In genomic region chr1:225886159-225887029, GRCh38 we compare ENCODE assay signal across 26 cellular contexts. TPM values are rescaled to one million over a fixed set of nuclear protein-coding genes. Genes with fewer than 3 reads are reported as not detected.
A peak's percentile ranks its signal among the peaks of the same experiment; 100 is the strongest.
DNase-seq lines count a peak whose midpoint lies in the region; ATAC-seq and TF ChIP-seq lines count a peak whose summit lies in the region.
"Had no signal": no experiment of that assay in that cellular context is flagged by ENCODE, and none has a peak within 500 bp of the region (broad histone marks: within the 10 kb centered on the region; RNA-seq: fewer than 3 reads in every experiment).

No MANE protein-coding gene starts in this region.

- H2BK15ac ChIP-seq in neuronal stem cell (ENCODE audit: low read length), result no peak overlapping the region

- H2BK12ac ChIP-seq in neuronal stem cell (ENCODE audit: low read length), result no peak overlapping the region

- DNase-seq in EH (ENCODE audit: low read depth) (peak; percentile 18), HuH-7 (ENCODE audit: low spot score) (peak; percentile 71), glutamatergic neuron (no peak), neuronal stem cell (ENCODE audit: low spot score) (no peak), NCI-H2107 treated with DMSO at 0.1 percent for 48 hours (lab: John Stamatoyannopoulos, UW; ENCODE audit: unreplicated experiment) (no peak), RWPE1 (ENCODE audit: low spot score) (no peak)
- DNase-seq: activated CD4-positive, CD25-positive, alpha-beta regulatory T cell treated with anti-CD3 and anti-CD28 coated beads, Interleukin-2, amount 50 U/mL, for 72 hours; activated CD8-positive, alpha-beta T cell treated with anti-CD3 and anti-CD28 coated beads, Interleukin-2, amount 10 ng/mL, durations not matched to agents 7 days and 5 days; activated gamma-delta T cell treated with Interleukin-2 at 50 U/mL for 16 hours; DMS 273 treated with DMSO at 0.1 percent for 48 hours; GF-D8; heart left ventricle; left lung; NCI-H1694; OCI-M1 had no signal

- TF ChIP-seq CTCF in glutamatergic neuron (IDR thresholded peaks at IDR 0.05; ENCODE audit: partially characterized antibody, unreplicated experiment) (no peak), RWPE1 (conservative IDR thresholded peaks at IDR 0.05; ENCODE audit: low read depth) (no peak)

- H2AFZ ChIP-seq in neuronal stem cell (ENCODE audit: low read length), result no peak overlapping the region
- H2AFZ ChIP-seq: neural progenitor cell had no signal

- POLR2A ChIA-PET in RWPE1 (lab: Yijun Ruan, JAX; ENCODE audit: low non-redundant PET), result interaction anchor here (0.5 kb wide), 1 partner anchor 106 kb away, joined by 5 read pairs; no protein-coding TSS in a partner anchor

- H3K4ac ChIP-seq in neuronal stem cell (ENCODE audit: low read length), result no peak overlapping the region

- ATAC-seq in HG02642 (IDR thresholded peaks at IDR 0.05; ENCODE audit: poor library complexity, unreplicated experiment) (no peak), GM21619 (IDR thresholded peaks at IDR 0.05; ENCODE audit: unreplicated experiment) (no peak)
- ATAC-seq: activated CD8-positive, alpha-beta T cell treated with anti-CD3 and anti-CD28 coated beads, Interleukin-2, amount 10 ng/mL, durations not matched to agents 7 days and 5 days; heart left ventricle; K562; left lung; psoas muscle; stimulated activated memory B cell treated with anti-CD40 and anti-IgM and Interleukin-4, amounts not matched to agents 10 μg/mL and 1 μg/mL and 100 μg/mL, for 72 hours had no signal

- H3K4me2 ChIP-seq in neuronal stem cell (ENCODE audit: insufficient read depth, low read length, poor library complexity, severe bottlenecking), result no peak overlapping the region

- no peaks in the 10 kb centered on the region for H3K36me3 Mint-ChIP-seq in glutamatergic neuron (ENCODE audit: unreplicated experiment)
- H3K36me3 Mint-ChIP-seq: CD14-positive monocyte; neural progenitor cell; stimulated activated memory B cell treated with anti-CD40 and anti-IgM and Interleukin-4, amounts not matched to agents 10 μg/mL and 1 μg/mL and 100 μg/mL, for 72 hours had no signal

- H4K91ac ChIP-seq in neuronal stem cell (ENCODE audit: low read depth, low read length, poor library complexity), result no peak overlapping the region

- no peak overlapping the region for H2BK5ac ChIP-seq in neuronal stem cell (ENCODE audit: low read length)

- no CpG with 5 or more reads among the region's 19 CpGs for WGBS in neuronal stem cell (ENCODE audit: extremely low coverage in 2 of 2, insufficient read length in 2 of 2, insufficient replicate concordance in 1 of 2), 2 donors

- no peak overlapping the region for H3K4me3 ChIP-seq in neuronal stem cell (ENCODE audit: low read length in 2 of 2)
- H3K4me3 ChIP-seq: cardiac muscle cell, heart left ventricle, K562, left lung, psoas muscle, skin epidermis had no signal

- H3K4me1 Mint-ChIP-seq in glutamatergic neuron (ENCODE audit: low read depth, unreplicated experiment), result peaks cover 15% of the 10 kb centered on the region

- H3K27me3 ChIP-seq in neuronal stem cell (ENCODE audit: control insufficient read depth in 3 of 3, insufficient read depth in 3 of 3, low read depth in 1 of 3, low read length in 3 of 3), result peaks cover 0 to 31% (median 2%) of the 10 kb centered on the region in 3 experiments
- H3K27me3 ChIP-seq: cardiac muscle cell had no signal

- no peak overlapping the region for H4K8ac ChIP-seq in neuronal stem cell (ENCODE audit: low read depth, low read length)

- peaks cover 5 to 14% of the 10 kb centered on the region in 2 donors for H3K4me1 ChIP-seq in neuronal stem cell (ENCODE audit: control insufficient read depth in 2 of 2, insufficient read depth in 1 of 2, low read depth in 1 of 2, low read length in 2 of 2)

- no peak overlapping the region for H3K14ac ChIP-seq in neuronal stem cell (ENCODE audit: low read length)

- peak overlapping the region; percentile 12 for H3K27ac Mint-ChIP-seq in glutamatergic neuron (ENCODE audit: unreplicated experiment)
- H3K27ac Mint-ChIP-seq: activated CD8-positive, alpha-beta T cell treated with anti-CD3 and anti-CD28 coated beads, Interleukin-2, amount 10 ng/mL, durations not matched to agents 7 days and 5 days; dendritic cell treated with granulocyte-macrophage colony-stimulating factor and Interleukin-4, amounts not matched to agents 40 ng/mL and 50 ng/mL, for 4 days; neural progenitor cell; stimulated activated memory B cell treated with anti-CD40 and anti-IgM and Interleukin-4, amounts not matched to agents 10 μg/mL and 1 μg/mL and 100 μg/mL, for 72 hours had no signal

- no peaks in the 10 kb centered on the region for H3K9me3 ChIP-seq in neuronal stem cell (replicated peaks in 1 of 2; ENCODE audit: control insufficient read depth in 2 of 2, insufficient read depth in 1 of 2, low read depth in 1 of 2, low read length in 2 of 2)
- H3K9me3 ChIP-seq: heart left ventricle, left lung, psoas muscle had no signal

- H3K79me1 ChIP-seq in neuronal stem cell (ENCODE audit: low read depth, low read length), result no peaks in the 10 kb centered on the region

- H2AK5ac ChIP-seq in neuronal stem cell (ENCODE audit: low read depth, low read length), result no peak overlapping the region

- H3K23ac ChIP-seq in neuronal stem cell (ENCODE audit: low read depth, low read length, poor library complexity), result peak overlapping the region; percentile 99

- no peak overlapping the region for H3K18ac ChIP-seq in neuronal stem cell (ENCODE audit: low read length)

- H3K4me3 Mint-ChIP-seq in glutamatergic neuron (ENCODE audit: unreplicated experiment), result no peak overlapping the region
- H3K4me3 Mint-ChIP-seq: activated CD8-positive, alpha-beta T cell treated with anti-CD3 and anti-CD28 coated beads, Interleukin-2, amount 10 ng/mL, durations not matched to agents 7 days and 5 days; dendritic cell treated with granulocyte-macrophage colony-stimulating factor and Interleukin-4, amounts not matched to agents 40 ng/mL and 50 ng/mL, for 4 days; neural progenitor cell; stimulated activated memory B cell treated with anti-CD40 and anti-IgM and Interleukin-4, amounts not matched to agents 10 μg/mL and 1 μg/mL and 100 μg/mL, for 72 hours had no signal

- no peak overlapping the region for H2BK120ac ChIP-seq in neuronal stem cell (ENCODE audit: low read depth, low read length)

- no peak overlapping the region for H3K9ac ChIP-seq in neuronal stem cell (ENCODE audit: low read depth, low read length, poor library complexity)
- H3K9ac ChIP-seq: neural progenitor cell had no signal

- no peak overlapping the region for H3K27ac ChIP-seq in neuronal stem cell (replicated peaks; ENCODE audit: low read length)
- H3K27ac ChIP-seq in RWPE1, result no peak overlapping the region
- H3K27ac ChIP-seq: cardiac muscle cell, heart left ventricle, HL-60, left lung, neural progenitor cell, psoas muscle, skin epidermis had no signal

- H3K36me3 ChIP-seq in neuronal stem cell (replicated peaks in 1 of 2; ENCODE audit: control insufficient read depth in 2 of 2, insufficient read depth in 2 of 2, low read length in 2 of 2), result no peaks in the 10 kb centered on the region
- H3K36me3 ChIP-seq: cardiac muscle cell, heart left ventricle, left lung, neural progenitor cell had no signal

- H3K9me3 Mint-ChIP-seq in glutamatergic neuron (ENCODE audit: unreplicated experiment), result peaks cover 14% of the 10 kb centered on the region
- H3K9me3 Mint-ChIP-seq: dendritic cell treated with granulocyte-macrophage colony-stimulating factor and Interleukin-4, amounts not matched to agents 40 ng/mL and 50 ng/mL, for 4 days; neural progenitor cell; stimulated activated memory B cell treated with anti-CD40 and anti-IgM and Interleukin-4, amounts not matched to agents 10 μg/mL and 1 μg/mL and 100 μg/mL, for 72 hours had no signal

- peaks cover 5% of the 10 kb centered on the region for H3K27me3 Mint-ChIP-seq in glutamatergic neuron (ENCODE audit: unreplicated experiment)
- H3K27me3 Mint-ChIP-seq: stimulated activated memory B cell treated with anti-CD40 and anti-IgM and Interleukin-4, amounts not matched to agents 10 μg/mL and 1 μg/mL and 100 μg/mL, for 72 hours had no signal

- CTCF ChIA-PET in RWPE1 (lab: Yijun Ruan, JAX), result interaction anchor here (0.7 kb wide), 1 partner anchor 9 kb away, joined by 5 read pairs; no protein-coding TSS in a partner anchor

RNA-seq across cellular contexts. Expression of gene LEFTY1, which starts 2.6 kb away (rescaled TPM):
- 2.3 TPM for total RNA-seq in glutamatergic neuron (ENCODE audit: unreplicated experiment)
- 0.33 TPM for polyA plus RNA-seq in neuronal stem cell (2013, experiment 1 of 2)
- 0.21 TPM for polyA plus RNA-seq in neuronal stem cell (2013, experiment 2 of 2)
- total RNA-seq: activated CD8-positive, alpha-beta T cell treated with anti-CD3 and anti-CD28 coated beads, Interleukin-2, amount 10 ng/mL, durations not matched to agents 7 days and 5 days had no signal
- polyA plus RNA-seq: cardiac muscle cell, CD14-positive monocyte had no signal

RNA-seq across cellular contexts. Expression of gene TMEM63A, which starts 4.2 kb away (rescaled TPM):
- total RNA-seq in glutamatergic neuron (ENCODE audit: unreplicated experiment), result 1.1 TPM
- 9.6 TPM for polyA plus RNA-seq in neuronal stem cell (2013, experiment 1 of 2)
- polyA plus RNA-seq in neuronal stem cell (2013, experiment 2 of 2), result 8.6 TPM

RNA-seq across cellular contexts. Expression of gene PYCR2, which starts 37.7 kb away (rescaled TPM):
- 36.6 TPM for total RNA-seq in glutamatergic neuron (ENCODE audit: unreplicated experiment)
- 52.5 TPM for polyA plus RNA-seq in neuronal stem cell (2013, experiment 1 of 2)
- polyA plus RNA-seq in neuronal stem cell (2013, experiment 2 of 2), result 54.2 TPM

RNA-seq across cellular contexts. Expression of gene LEFTY2, which starts 54.6 kb away (rescaled TPM):
- 5.0 TPM for total RNA-seq in glutamatergic neuron (ENCODE audit: unreplicated experiment)
- 0.11 TPM for polyA plus RNA-seq in neuronal stem cell (2013, experiment 1 of 2)
- 0.10 TPM for polyA plus RNA-seq in neuronal stem cell (2013, experiment 2 of 2)
- total RNA-seq: activated CD8-positive, alpha-beta T cell treated with anti-CD3 and anti-CD28 coated beads, Interleukin-2, amount 10 ng/mL, durations not matched to agents 7 days and 5 days had no signal
- polyA plus RNA-seq: CD14-positive monocyte had no signal

Comparison
In these comparisons a context has a peak if more than half of its experiments do, and no peak if none do; other contexts are left out.
1. DNase-seq: peak in EH (single experiment) and HuH-7 (single experiment); none in glutamatergic neuron (single experiment), neuronal stem cell (single experiment), NCI-H2107 treated with DMSO at 0.1 percent for 48 hours (single experiment) and RWPE1 (single experiment).